1 cellular context compared by ENCODE assay signal in genomic region chr9:19229725-19230355, GRCh38.
TF ChIP-seq lines count a peak whose summit lies in the region.

No MANE protein-coding gene starts in this region.

TF ChIP-seq in HEK293, 187 proteins besides CTCF, POLR2A, EP300 and RAD21 (continued from another document and continues in another):
- TF ChIP-seq ZBTB6 (tag by site-specific recombination; IDR thresholded peaks at IDR 0.05), result no peak
- TF ChIP-seq KLF1 (tag by site-specific recombination; IDR thresholded peaks at IDR 0.05), result no peak
- TF ChIP-seq ZNF202 (tag by site-specific recombination; IDR thresholded peaks at IDR 0.05; ENCODE audit: borderline replicate concordance), result no peak
- TF ChIP-seq ZSCAN5A (tag by site-specific recombination; IDR thresholded peaks at IDR 0.05), result peak; percentile 81
- TF ChIP-seq ZXDB (tag by site-specific recombination; IDR thresholded peaks at IDR 0.05), result peak; percentile 78
- no peak for TF ChIP-seq ZNF555 (tag by site-specific recombination; conservative IDR thresholded peaks at IDR 0.05)
- TF ChIP-seq ZNF174 (tag by site-specific recombination; IDR thresholded peaks at IDR 0.05), result no peak
- TF ChIP-seq ZNF239 (tag by site-specific recombination; IDR thresholded peaks at IDR 0.05), result no peak
- no peak for TF ChIP-seq ZNF175 (tag by site-specific recombination; IDR thresholded peaks at IDR 0.05)
- peak; percentile 68 for TF ChIP-seq ZNF76 (tag by site-specific recombination; IDR thresholded peaks at IDR 0.05; ENCODE audit: borderline replicate concordance, low read depth)
- no peak for TF ChIP-seq ZNF580 (tag by site-specific recombination; IDR thresholded peaks at IDR 0.05)
- TF ChIP-seq ZNF114 (tag by site-specific recombination; IDR thresholded peaks at IDR 0.05), result no peak
- TF ChIP-seq ZNF394 (tag by site-specific recombination; IDR thresholded peaks at IDR 0.05; ENCODE audit: borderline replicate concordance), result peak; percentile 21; the same call in 1 of the 2 replicates
- peak; percentile 38; the same call in 1 of the 2 replicates for TF ChIP-seq GLIS1 (tag by site-specific recombination; IDR thresholded peaks at IDR 0.05)
- TF ChIP-seq ZNF776 (tag by site-specific recombination; IDR thresholded peaks at IDR 0.05; ENCODE audit: borderline replicate concordance), result no peak
- TF ChIP-seq, protein P1, sequence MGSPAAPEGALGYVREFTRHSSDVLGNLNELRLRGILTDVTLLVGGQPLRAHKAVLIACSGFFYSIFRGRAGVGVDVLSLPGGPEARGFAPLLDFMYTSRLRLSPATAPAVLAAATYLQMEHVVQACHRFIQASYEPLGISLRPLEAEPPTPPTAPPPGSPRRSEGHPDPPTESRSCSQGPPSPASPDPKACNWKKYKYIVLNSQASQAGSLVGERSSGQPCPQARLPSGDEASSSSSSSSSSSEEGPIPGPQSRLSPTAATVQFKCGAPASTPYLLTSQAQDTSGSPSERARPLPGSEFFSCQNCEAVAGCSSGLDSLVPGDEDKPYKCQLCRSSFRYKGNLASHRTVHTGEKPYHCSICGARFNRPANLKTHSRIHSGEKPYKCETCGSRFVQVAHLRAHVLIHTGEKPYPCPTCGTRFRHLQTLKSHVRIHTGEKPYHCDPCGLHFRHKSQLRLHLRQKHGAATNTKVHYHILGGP (tag by site-specific recombination; IDR thresholded peaks at IDR 0.05), result no peak
- no peak for TF ChIP-seq ZNF549 (tag by site-specific recombination; IDR thresholded peaks at IDR 0.05)
- no peak for TF ChIP-seq ZNF670 (tag by site-specific recombination; IDR thresholded peaks at IDR 0.05; ENCODE audit: low read depth)
- TF ChIP-seq IKZF3 (tag by site-specific recombination; IDR thresholded peaks at IDR 0.05), result peak; percentile 92
- TF ChIP-seq, protein P2, sequence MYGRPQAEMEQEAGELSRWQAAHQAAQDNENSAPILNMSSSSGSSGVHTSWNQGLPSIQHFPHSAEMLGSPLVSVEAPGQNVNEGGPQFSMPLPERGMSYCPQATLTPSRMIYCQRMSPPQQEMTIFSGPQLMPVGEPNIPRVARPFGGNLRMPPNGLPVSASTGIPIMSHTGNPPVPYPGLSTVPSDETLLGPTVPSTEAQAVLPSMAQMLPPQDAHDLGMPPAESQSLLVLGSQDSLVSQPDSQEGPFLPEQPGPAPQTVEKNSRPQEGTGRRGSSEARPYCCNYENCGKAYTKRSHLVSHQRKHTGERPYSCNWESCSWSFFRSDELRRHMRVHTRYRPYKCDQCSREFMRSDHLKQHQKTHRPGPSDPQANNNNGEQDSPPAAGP (tag by site-specific recombination; IDR thresholded peaks at IDR 0.05), result peak; percentile 36; the same call in 1 of the 2 replicates
- peak; percentile 61 for TF ChIP-seq SP7 (tag by site-specific recombination; IDR thresholded peaks at IDR 0.05)
- TF ChIP-seq ZIC2 (tag by site-specific recombination; IDR thresholded peaks at IDR 0.05), result peak; percentile 53
- TF ChIP-seq, protein P3, sequence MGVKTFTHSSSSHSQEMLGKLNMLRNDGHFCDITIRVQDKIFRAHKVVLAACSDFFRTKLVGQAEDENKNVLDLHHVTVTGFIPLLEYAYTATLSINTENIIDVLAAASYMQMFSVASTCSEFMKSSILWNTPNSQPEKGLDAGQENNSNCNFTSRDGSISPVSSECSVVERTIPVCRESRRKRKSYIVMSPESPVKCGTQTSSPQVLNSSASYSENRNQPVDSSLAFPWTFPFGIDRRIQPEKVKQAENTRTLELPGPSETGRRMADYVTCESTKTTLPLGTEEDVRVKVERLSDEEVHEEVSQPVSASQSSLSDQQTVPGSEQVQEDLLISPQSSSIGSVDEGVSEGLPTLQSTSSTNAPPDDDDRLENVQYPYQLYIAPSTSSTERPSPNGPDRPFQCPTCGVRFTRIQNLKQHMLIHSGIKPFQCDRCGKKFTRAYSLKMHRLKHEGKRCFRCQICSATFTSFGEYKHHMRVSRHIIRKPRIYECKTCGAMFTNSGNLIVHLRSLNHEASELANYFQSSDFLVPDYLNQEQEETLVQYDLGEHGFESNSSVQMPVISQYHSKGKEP (tag by site-specific recombination; IDR thresholded peaks at IDR 0.05), result no peak
- TF ChIP-seq ZNF335 (tag by site-specific recombination; conservative IDR thresholded peaks at IDR 0.05), result peak; percentile 77
- no peak for TF ChIP-seq ZSCAN16 (tag by site-specific recombination; IDR thresholded peaks at IDR 0.05)
- no peak for TF ChIP-seq ZNF768 (tag by site-specific recombination; IDR thresholded peaks at IDR 0.05)
- no peak for TF ChIP-seq ZNF639 (tag by site-specific recombination; IDR thresholded peaks at IDR 0.05)
- TF ChIP-seq ZFP3 (tag by site-specific recombination; IDR thresholded peaks at IDR 0.05; ENCODE audit: low read depth), result no peak
- TF ChIP-seq ATF2 (tag by site-specific recombination; IDR thresholded peaks at IDR 0.05; ENCODE audit: low read depth), result no peak
- TF ChIP-seq PRDM2 (tag by site-specific recombination; IDR thresholded peaks at IDR 0.05; ENCODE audit: borderline replicate concordance), result no peak
- peak; percentile 59 for TF ChIP-seq PATZ1 (tag by site-specific recombination; IDR thresholded peaks at IDR 0.05)
- TF ChIP-seq ZNF169 (tag by site-specific recombination; IDR thresholded peaks at IDR 0.05), result no peak
- no peak for TF ChIP-seq ZNF544 (tag by site-specific recombination; IDR thresholded peaks at IDR 0.05)
- TF ChIP-seq ZNF16 (tag by site-specific recombination; IDR thresholded peaks at IDR 0.05; ENCODE audit: low read depth), result no peak
- TF ChIP-seq ZNF266 (tag by site-specific recombination; IDR thresholded peaks at IDR 0.05; ENCODE audit: low read depth), result no peak
- 0 out of 2 replicates have a peak, but pooled peaks have one; percentile 26 for TF ChIP-seq ZNF629 (tag by site-specific recombination; IDR thresholded peaks at IDR 0.05)
- TF ChIP-seq SCRT2 (tag by site-specific recombination; IDR thresholded peaks at IDR 0.05), result no peak
- peak; percentile 44; the same call in 1 of the 2 replicates for TF ChIP-seq MZF1 (tag by site-specific recombination; IDR thresholded peaks at IDR 0.05; ENCODE audit: borderline replicate concordance)
- no peak for TF ChIP-seq ZSCAN30 (tag by site-specific recombination; IDR thresholded peaks at IDR 0.05)
- no peak for TF ChIP-seq ZNF658 (tag by site-specific recombination; IDR thresholded peaks at IDR 0.05)
- peak; percentile 28; the same call in 1 of the 2 replicates for TF ChIP-seq ZNF341 (tag by site-specific recombination; IDR thresholded peaks at IDR 0.05; ENCODE audit: low read depth)
- peak; percentile 64; the same call in 1 of the 2 replicates for TF ChIP-seq ZNF366 (tag by site-specific recombination; conservative IDR thresholded peaks at IDR 0.05)
- no peak for TF ChIP-seq ZNF404 (tag by site-specific recombination; IDR thresholded peaks at IDR 0.05)
- TF ChIP-seq SALL2 (tag by site-specific recombination; IDR thresholded peaks at IDR 0.05; ENCODE audit: borderline replicate concordance), result no peak
- TF ChIP-seq ZNF514 (tag by site-specific recombination; IDR thresholded peaks at IDR 0.05), result no peak
- peak; percentile 54; the same call in 1 of the 2 replicates for TF ChIP-seq ZNF610 (tag by site-specific recombination; IDR thresholded peaks at IDR 0.05; ENCODE audit: borderline replicate concordance)
- peak; percentile 54; the same call in 1 of the 2 replicates for TF ChIP-seq ZEB2 (tag by site-specific recombination; IDR thresholded peaks at IDR 0.05)
- peak; percentile 52; the same call in 1 of the 2 replicates for TF ChIP-seq ZNF24 (tag by site-specific recombination; IDR thresholded peaks at IDR 0.05)
- no peak for TF ChIP-seq ZNF292 (tag by site-specific recombination; IDR thresholded peaks at IDR 0.05; ENCODE audit: borderline replicate concordance, low read depth)
- TF ChIP-seq ZNF747 (tag by site-specific recombination; IDR thresholded peaks at IDR 0.05), result no peak
